In genomic region chr14:24213866-24214652, GRCh38 we compare ENCODE assay signal across 8 cellular contexts. TPM values are rescaled to one million over a fixed set of nuclear protein-coding genes. Genes with fewer than 3 reads are reported as not detected.
DNase-seq lines count a peak whose midpoint lies in the region; ATAC-seq, FAIRE-seq and TF ChIP-seq lines count a peak whose summit lies in the region.

No MANE protein-coding gene starts in this region.

- peaks cover 51% of the 10 kb centered on the region for H3K4me1 Mint-ChIP-seq in activated naive CD4-positive, alpha-beta T cell treated with anti-CD3 and anti-CD28 coated beads for 36 hours (ENCODE audit: low read depth)

- no peaks in the 10 kb centered on the region for H3K27me3 ChIP-seq in K562 (ENCODE audit: control insufficient read depth in 2 of 2, insufficient read depth in 2 of 2, low read length in 2 of 2)
- no peaks in the 10 kb centered on the region for H3K27me3 ChIP-seq in right lobe of liver
- no peaks in the 10 kb centered on the region for H3K27me3 ChIP-seq in tibial nerve

- no peaks in the 10 kb centered on the region for H3K9me1 ChIP-seq in K562 (ENCODE audit: control insufficient read depth, insufficient read depth, low read length)

- peaks cover 27% of the 10 kb centered on the region for H3K36me3 Mint-ChIP-seq in activated naive CD4-positive, alpha-beta T cell treated with anti-CD3 and anti-CD28 coated beads for 36 hours (ENCODE audit: low read depth)

- peaks cover 26% of the 10 kb centered on the region for H3K79me2 ChIP-seq in K562 (ENCODE audit: control insufficient read depth, insufficient read depth, low read length)

- no peak for FAIRE-seq in K562 (lab: Jason Lieb, UNC)
- no peak for FAIRE-seq in GM12892 (lab: Jason Lieb, UNC)

- intact Hi-C loops in activated naive CD4-positive, alpha-beta T cell treated with anti-CD3 and anti-CD28 coated beads for 36 hours (cut with micrococcal nuclease), result loop anchor here (1.0 to 10.0 kb wide), 13 partner anchors 18 to 461 kb away; partner anchors contain the start of genes DCAF11, DHRS1, EMC9 and GMPR2
- intact Hi-C loops in K562 (cut with micrococcal nuclease) (no loop called here), right lobe of liver (cut with DNase I) (no loop called here)

- H3K27ac Mint-ChIP-seq in activated naive CD4-positive, alpha-beta T cell treated with anti-CD3 and anti-CD28 coated beads for 36 hours, result peak overlapping the region; percentile 96

- TF ChIP-seq CTCF in K562 (IDR thresholded peaks at IDR 0.05 in 2 of 3, conservative IDR thresholded peaks at IDR 0.05 in 1 of 3; ENCODE audit: insufficient read depth in 2 of 3, low read depth in 1 of 3, low read length in 3 of 3) (no peak), right lobe of liver (IDR thresholded peaks at IDR 0.05) (no peak), tibial nerve (IDR thresholded peaks at IDR 0.05) (no peak)

- H3K27ac ChIP-seq in K562 (ENCODE audit: extremely low read depth, low read depth, low read length), result peak overlapping the region; percentile 98
- H3K27ac ChIP-seq in right lobe of liver, result peak overlapping the region; percentile 73 to 94 (median 78)
- H3K27ac ChIP-seq in tibial nerve, result peak overlapping the region; percentile 79 to 98 (median 94)

- ATAC-seq in K562, result no peak
- no peak for ATAC-seq in right lobe of liver

- H3K4me2 ChIP-seq in K562 (ENCODE audit: insufficient read depth, low read length), result peak overlapping the region; percentile 94

- peak overlapping the region; percentile 92 for H3K4me3 Mint-ChIP-seq in activated naive CD4-positive, alpha-beta T cell treated with anti-CD3 and anti-CD28 coated beads for 36 hours

- no peaks in the 10 kb centered on the region for H3K9me3 Mint-ChIP-seq in activated naive CD4-positive, alpha-beta T cell treated with anti-CD3 and anti-CD28 coated beads for 36 hours

- no peak for TF ChIP-seq EP300 in K562 (IDR thresholded peaks at IDR 0.05; ENCODE audit: low read length)
- no peak for TF ChIP-seq EP300 in tibial nerve (IDR thresholded peaks at IDR 0.05)

- H3K36me3 ChIP-seq in K562 (ENCODE audit: control insufficient read depth, insufficient read depth, low read length), result peaks cover 40% of the 10 kb centered on the region; the same call in 2 of the 3 replicates
- peaks cover 0 to 29% (median 2%) of the 10 kb centered on the region in 4 donors for H3K36me3 ChIP-seq in right lobe of liver
- peaks cover 0 to 41% (median 15%) of the 10 kb centered on the region in 3 donors for H3K36me3 ChIP-seq in tibial nerve

- BruUV-seq in K562 (replicated peaks; lab: Mats Ljungman, UMichigan), result TSS peak; percentile 96

- 46% methylated on average over 7 of the region's 7 CpGs for WGBS in K562 (ENCODE audit: insufficient coverage, low coverage, missing lambda C conversion rate)
- 86% methylated on average over 7 of the region's 7 CpGs for WGBS in right lobe of liver (ENCODE audit: insufficient coverage, low coverage, low lambda C conversion rate, missing lambda C conversion rate)
- WGBS in tibial nerve, 2 donors, result 92% methylated on average over 7 of the region's 7 CpGs

- peak overlapping the region; percentile 94 for H2AFZ ChIP-seq in K562 (ENCODE audit: low read depth, low read length)

- no peak for TF ChIP-seq RAD21 in K562 (CRISPR knock-in tag; conservative IDR thresholded peaks at IDR 0.05 in 1 of 2, IDR thresholded peaks at IDR 0.05 in 1 of 2)

- no peaks in the 10 kb centered on the region for H3K27me3 Mint-ChIP-seq in activated naive CD4-positive, alpha-beta T cell treated with anti-CD3 and anti-CD28 coated beads for 36 hours (ENCODE audit: low read depth)

- DNase-seq in activated naive CD4-positive, alpha-beta T cell treated with anti-CD3 and anti-CD28 coated beads for 36 hours, result no peak
- DNase-seq in activated naive CD4-positive, alpha-beta T cell treated with anti-CD3 and anti-CD28 coated beads, Interleukin-2, amount 50 U/mL, for 16 hours, result no peak
- DNase-seq in K562 (ENCODE audit: extremely low read depth in 1 of 4, low spot score in 3 of 4), result no peak
- no peak for DNase-seq in right lobe of liver
- DNase-seq in tibial nerve (ENCODE audit: low spot score in 2 of 2), result no peak
- no peak for DNase-seq in GM12892 (ENCODE audit: insufficient read length)
- DNase-seq in NCI-H510A treated with DMSO at 0.1 percent for 48 hours (lab: John Stamatoyannopoulos, UW), result no peak
- DNase-seq in AG08395 (ENCODE audit: low spot score), result no peak

- in situ Hi-C loops in K562 (cut with MboI), result no loop called here

- CTCF ChIA-PET in activated naive CD4-positive, alpha-beta T cell treated with anti-CD3 and anti-CD28 coated beads for 36 hours (lab: Charles Lee), result interaction anchor here (0.6 to 6.8 kb wide), 12 partner anchors 10 to 570 kb away, joined by 3 to 64 read pairs (median 5); partner anchors contain the start of genes CIDEB, IRF9, LTB4R2 and TINF2
- CTCF ChIA-PET in K562 (lab: Yijun Ruan, JAX; ENCODE audit: low intra/inter-chr PET ratio), result no interaction called here

- TF ChIP-seq POLR2A in K562 (conservative IDR thresholded peaks at IDR 0.05), result no peak
- TF ChIP-seq POLR2A in right lobe of liver (IDR thresholded peaks at IDR 0.05), result no peak
- TF ChIP-seq POLR2A in tibial nerve (IDR thresholded peaks at IDR 0.05), result no peak
- no peak for TF ChIP-seq POLR2A in GM12892 (IDR thresholded peaks at IDR 0.05; ENCODE audit: low read depth, low read length)

- H3K4me1 ChIP-seq in K562 (replicated peaks in 1 of 2; ENCODE audit: control insufficient read depth in 2 of 2, insufficient read depth in 2 of 2, low read length in 2 of 2), result peaks cover 4 to 11% of the 10 kb centered on the region in 2 experiments; a peak in 4 of 5 replicates
- peaks cover 0 to 5% (median 1%) of the 10 kb centered on the region in 4 donors for H3K4me1 ChIP-seq in right lobe of liver
- peaks cover 0 to 41% (median 25%) of the 10 kb centered on the region in 4 donors for H3K4me1 ChIP-seq in tibial nerve

- H3K4me3 ChIP-seq in K562 (peak overlapping the region; percentile 85), right lobe of liver (peak overlapping the region in 1 of 3 donors; percentile 67), tibial nerve (peak overlapping the region; percentile 55 to 89 (median 70))

- POLR2A ChIA-PET in K562 (lab: Yijun Ruan, JAX), result interaction anchor here (0.5 to 3.6 kb wide), 12 partner anchors 10 to 279 kb away, joined by 3 to 21 read pairs (median 3); partner anchors contain the start of genes CIDEB, DCAF11 and TM9SF1

- peak overlapping the region; percentile 95 to 96; a peak in 3 of 4 replicates for H3K9ac ChIP-seq in K562 (ENCODE audit: insufficient read depth in 1 of 2, low read depth in 2 of 2, low read length in 2 of 2)

- H3K9me3 ChIP-seq in K562 (replicated peaks; ENCODE audit: control insufficient read depth, insufficient read depth, low read depth, low read length) (no peaks in the 10 kb centered on the region), right lobe of liver (no peaks in the 10 kb centered on the region), tibial nerve (no peaks in the 10 kb centered on the region)

- H4K20me1 ChIP-seq in K562 (replicated peaks; ENCODE audit: control insufficient read depth, insufficient read depth, low read length), result no peaks in the 10 kb centered on the region

RNA-seq across cellular contexts. Expression of gene CHMP4A, which starts 0.8 kb away (rescaled TPM):
- total RNA-seq in activated naive CD4-positive, alpha-beta T cell treated with anti-CD3 and anti-CD28 coated beads for 36 hours, result 10 to 100 TPM; 65.2 to 66.5 TPM
- 40.8 and 43.4 TPM in 2 replicates for total RNA-seq in K562 (2011; cell fraction: chromatin; rRNA removed; ENCODE audit: low replicate concordance)
- total RNA-seq in K562 (2011; cell fraction: nucleolus; rRNA removed), result 10.3 and 14.2 TPM in 2 replicates
- total RNA-seq in K562 (2011; cell fraction: nucleoplasm; rRNA removed), result 21.1 and 24.1 TPM in 2 replicates
- 52.5 and 52.7 TPM in 2 replicates for total RNA-seq in K562 (2014; rRNA removed)
- total RNA-seq in K562 (2014; rRNA removed; fragmentation: Illumina TruSeq; extraction: Trizol), result 37.6 and 41.5 TPM in 2 replicates
- total RNA-seq in K562 (2015; rRNA removed; fragmentation: Illumina TruSeq; extraction: Trizol), result 37.2 and 38.7 TPM in 2 replicates
- total RNA-seq in K562 (2021), result 25.7 and 28.8 TPM in 2 replicates
- polyA plus RNA-seq in K562 (2011; rRNA removed), result 36.1 and 50.5 TPM in 2 replicates
- polyA plus RNA-seq in K562 (2011; cell fraction: cytosol; rRNA removed), result 25.1 and 73.5 TPM in 2 replicates
- 14.6 and 17.5 TPM in 2 replicates for polyA plus RNA-seq in K562 (2011; cell fraction: nucleus; rRNA removed)
- 67.8 and 71.0 TPM in 2 replicates for polyA plus RNA-seq in K562 (2012)
- polyA plus RNA-seq in K562 (2014; fragmentation: Illumina TruSeq; extraction: Trizol), result 77.2 and 88.9 TPM in 2 replicates
- polyA plus RNA-seq in K562 (2014; fragmentation: Nextera tagmentation; extraction: Ambion mirVana), result 100 to 1,000 TPM in 1 of 2 experiments, 10 to 100 TPM in 1; 91.4 to 104 TPM
- 77.0 and 84.5 TPM in 2 replicates for polyA plus RNA-seq in K562 (2014; rRNA removed)
- polyA minus RNA-seq in K562 (2011; rRNA and poly(A)+ RNA removed), result 53.3 and 63.0 TPM in 2 replicates
- polyA minus RNA-seq in K562 (2011; cell fraction: cytosol; rRNA and poly(A)+ RNA removed), result 10.3 TPM in 2 replicates
- polyA minus RNA-seq in K562 (2011; cell fraction: nucleus; rRNA and poly(A)+ RNA removed), result 3.5 and 7.1 TPM in 2 replicates
- 10 to 100 TPM; 11.9 to 28.9 (median 17.1) TPM for total RNA-seq in right lobe of liver
- 100 to 1,000 TPM in 1 of 4 donors, 10 to 100 TPM in 3; 43.9 to 118 (median 82.1) TPM for total RNA-seq in tibial nerve
- polyA plus RNA-seq in GM12892 (2012; ENCODE audit: missing spikeins), result 101 TPM

RNA-seq across cellular contexts. Expression of gene MDP1, which starts 1.8 kb away (rescaled TPM):
- 10 to 100 TPM; 10.2 to 13.6 TPM for total RNA-seq in activated naive CD4-positive, alpha-beta T cell treated with anti-CD3 and anti-CD28 coated beads for 36 hours
- total RNA-seq in K562 (2011; cell fraction: chromatin; rRNA removed; ENCODE audit: low replicate concordance), result 3.0 and 11.2 TPM in 2 replicates
- total RNA-seq in K562 (2011; cell fraction: nucleolus; rRNA removed), result 8.7 and 9.2 TPM in 2 replicates
- 3.9 and 5.9 TPM in 2 replicates for total RNA-seq in K562 (2011; cell fraction: nucleoplasm; rRNA removed)
- total RNA-seq in K562 (2014; rRNA removed) (2.7 and 6.8 TPM in 2 replicates), K562 (2014; rRNA removed; fragmentation: Illumina TruSeq; extraction: Trizol) (8.9 and 11.0 TPM in 2 replicates), K562 (2015; rRNA removed; fragmentation: Illumina TruSeq; extraction: Trizol) (7.8 and 8.5 TPM in 2 replicates), K562 (2021) (10.5 and 11.0 TPM in 2 replicates), right lobe of liver (1 to 10 TPM; 3.7 to 6.3 (median 4.9) TPM), tibial nerve (10 to 100 TPM; 16.5 to 48.3 (median 28.9) TPM)
- polyA plus RNA-seq in K562 (2011; rRNA removed) (11.6 and 12.6 TPM in 2 replicates), K562 (2014; fragmentation: Illumina TruSeq; extraction: Trizol) (9.1 and 10.1 TPM in 2 replicates), K562 (2014; fragmentation: Nextera tagmentation; extraction: Ambion mirVana) (10 to 100 TPM; 27.2 to 29.6 TPM), K562 (2014; rRNA removed) (11.9 and 15.3 TPM in 2 replicates)
- 9.7 and 12.9 TPM in 2 replicates for polyA plus RNA-seq in K562 (2011; cell fraction: cytosol; rRNA removed)
- polyA plus RNA-seq in K562 (2011; cell fraction: nucleus; rRNA removed), result 12.8 and 15.2 TPM in 2 replicates
- 9.3 and 11.2 TPM in 2 replicates for polyA plus RNA-seq in K562 (2012)
- polyA minus RNA-seq in K562 (2011; rRNA and poly(A)+ RNA removed), result 1.8 and 4.2 TPM in 2 replicates
- polyA minus RNA-seq in K562 (2011; cell fraction: cytosol; rRNA and poly(A)+ RNA removed), result 1.7 and 3.4 TPM in 2 replicates
- 5.8 and 6.0 TPM in 2 replicates for polyA minus RNA-seq in K562 (2011; cell fraction: nucleus; rRNA and poly(A)+ RNA removed)
- polyA plus RNA-seq in GM12892 (2012; ENCODE audit: missing spikeins), result 16.0 TPM

RNA-seq across cellular contexts. Expression of gene TSSK4, which starts 8.6 kb away (rescaled TPM):
- not detected for total RNA-seq in activated naive CD4-positive, alpha-beta T cell treated with anti-CD3 and anti-CD28 coated beads for 36 hours
- 0.40 and 1.6 TPM in 2 replicates for total RNA-seq in K562 (2011; cell fraction: chromatin; rRNA removed; ENCODE audit: low replicate concordance)
- total RNA-seq in K562 (2011; cell fraction: nucleolus; rRNA removed), result 0.26 and 1.7 TPM in 2 replicates
- 1.6 and 3.0 TPM in 2 replicates for total RNA-seq in K562 (2011; cell fraction: nucleoplasm; rRNA removed)
- total RNA-seq in K562 (2014; rRNA removed) (not detected in 2 replicates), K562 (2014; rRNA removed; fragmentation: Illumina TruSeq; extraction: Trizol) (not detected in 2 replicates), K562 (2015; rRNA removed; fragmentation: Illumina TruSeq; extraction: Trizol) (0.15 TPM in 1 of 2 replicates, not detected in the other), K562 (2021) (not detected in 2 replicates), right lobe of liver (under 1 TPM in 2 of 6 experiments, not detected in 4; 0.29 TPM), tibial nerve (not detected)
- polyA plus RNA-seq in K562 (2011; rRNA removed) (not detected in 2 replicates), K562 (2014; fragmentation: Illumina TruSeq; extraction: Trizol) (not detected in 2 replicates), K562 (2014; fragmentation: Nextera tagmentation; extraction: Ambion mirVana) (under 1 TPM; 0.07 to 0.14 TPM), K562 (2014; rRNA removed) (not detected in 2 replicates)
- polyA plus RNA-seq in K562 (2011; cell fraction: cytosol; rRNA removed), result 0.04 TPM in 1 of 2 replicates, not detected in the other
- 0.14 and 0.35 TPM in 2 replicates for polyA plus RNA-seq in K562 (2011; cell fraction: nucleus; rRNA removed)
- polyA plus RNA-seq in K562 (2012), result 1.7 and 2.2 TPM in 2 replicates
- polyA minus RNA-seq in K562 (2011; rRNA and poly(A)+ RNA removed), result 0.27 and 0.95 TPM in 2 replicates
- not detected in 2 replicates for polyA minus RNA-seq in K562 (2011; cell fraction: cytosol; rRNA and poly(A)+ RNA removed)
- polyA minus RNA-seq in K562 (2011; cell fraction: nucleus; rRNA and poly(A)+ RNA removed), result 0.54 and 0.67 TPM in 2 replicates
- polyA plus RNA-seq in GM12892 (2012; ENCODE audit: missing spikeins), result 3.8 TPM

RNA-seq across cellular contexts. Expression of gene NEDD8, which starts 18.1 kb away (rescaled TPM):
- 100 to 1,000 TPM; 172 to 196 TPM for total RNA-seq in activated naive CD4-positive, alpha-beta T cell treated with anti-CD3 and anti-CD28 coated beads for 36 hours
- total RNA-seq in K562 (2011; cell fraction: chromatin; rRNA removed; ENCODE audit: low replicate concordance), result 34.2 and 38.9 TPM in 2 replicates
- 33.3 and 34.2 TPM in 2 replicates for total RNA-seq in K562 (2011; cell fraction: nucleolus; rRNA removed)
- 51.0 and 88.3 TPM in 2 replicates for total RNA-seq in K562 (2011; cell fraction: nucleoplasm; rRNA removed)
- 219 and 275 TPM in 2 replicates for total RNA-seq in K562 (2014; rRNA removed)
- 260 and 291 TPM in 2 replicates for total RNA-seq in K562 (2014; rRNA removed; fragmentation: Illumina TruSeq; extraction: Trizol)
- total RNA-seq in K562 (2015; rRNA removed; fragmentation: Illumina TruSeq; extraction: Trizol), result 235 and 243 TPM in 2 replicates
- total RNA-seq in K562 (2021), result 139 and 142 TPM in 2 replicates
- 218 and 229 TPM in 2 replicates for polyA plus RNA-seq in K562 (2011; rRNA removed)
- 163 and 225 TPM in 2 replicates for polyA plus RNA-seq in K562 (2011; cell fraction: cytosol; rRNA removed)
- polyA plus RNA-seq in K562 (2011; cell fraction: nucleus; rRNA removed), result 74.2 and 117 TPM in 2 replicates
- 143 and 265 TPM in 2 replicates for polyA plus RNA-seq in K562 (2012)
- 225 and 233 TPM in 2 replicates for polyA plus RNA-seq in K562 (2014; fragmentation: Illumina TruSeq; extraction: Trizol)
- polyA plus RNA-seq in K562 (2014; fragmentation: Nextera tagmentation; extraction: Ambion mirVana), result 100 to 1,000 TPM; 628 to 691 TPM
- polyA plus RNA-seq in K562 (2014; rRNA removed), result 328 and 342 TPM in 2 replicates
- polyA minus RNA-seq in K562 (2011; rRNA and poly(A)+ RNA removed), result 115 and 124 TPM in 2 replicates
- polyA minus RNA-seq in K562 (2011; cell fraction: cytosol; rRNA and poly(A)+ RNA removed), result 27.9 and 42.0 TPM in 2 replicates
- polyA minus RNA-seq in K562 (2011; cell fraction: nucleus; rRNA and poly(A)+ RNA removed), result 14.8 and 24.7 TPM in 2 replicates
- total RNA-seq in right lobe of liver, result 10 to 100 TPM; 60.0 to 72.9 (median 68.7) TPM
- 100 to 1,000 TPM in 2 of 4 donors, 10 to 100 TPM in 2; 68.6 to 109 (median 98.3) TPM for total RNA-seq in tibial nerve
- polyA plus RNA-seq in GM12892 (2012; ENCODE audit: missing spikeins), result 297 TPM

RNA-seq across cellular contexts. Expression of gene GMPR2, which starts 18.7 kb away (rescaled TPM):
- 10 to 100 TPM; 60.5 to 63.7 TPM for total RNA-seq in activated naive CD4-positive, alpha-beta T cell treated with anti-CD3 and anti-CD28 coated beads for 36 hours
- 55.4 and 58.6 TPM in 2 replicates for total RNA-seq in K562 (2011; cell fraction: chromatin; rRNA removed; ENCODE audit: low replicate concordance)
- 42.4 and 43.9 TPM in 2 replicates for total RNA-seq in K562 (2011; cell fraction: nucleolus; rRNA removed)
- 34.0 and 44.4 TPM in 2 replicates for total RNA-seq in K562 (2011; cell fraction: nucleoplasm; rRNA removed)
- total RNA-seq in K562 (2014; rRNA removed), result 37.9 and 40.0 TPM in 2 replicates
- total RNA-seq in K562 (2014; rRNA removed; fragmentation: Illumina TruSeq; extraction: Trizol), result 35.9 and 38.7 TPM in 2 replicates
- 29.0 and 30.5 TPM in 2 replicates for total RNA-seq in K562 (2015; rRNA removed; fragmentation: Illumina TruSeq; extraction: Trizol)
- 32.6 and 35.2 TPM in 2 replicates for total RNA-seq in K562 (2021)
- polyA plus RNA-seq in K562 (2011; rRNA removed), result 36.3 and 44.1 TPM in 2 replicates
- 24.1 and 39.4 TPM in 2 replicates for polyA plus RNA-seq in K562 (2011; cell fraction: cytosol; rRNA removed)
- 124 and 126 TPM in 2 replicates for polyA plus RNA-seq in K562 (2011; cell fraction: nucleus; rRNA removed)
- polyA plus RNA-seq in K562 (2012), result 44.7 and 62.7 TPM in 2 replicates
- 38.8 and 40.5 TPM in 2 replicates for polyA plus RNA-seq in K562 (2014; fragmentation: Illumina TruSeq; extraction: Trizol)
- 10 to 100 TPM; 40.0 to 67.4 TPM for polyA plus RNA-seq in K562 (2014; fragmentation: Nextera tagmentation; extraction: Ambion mirVana)
- polyA plus RNA-seq in K562 (2014; rRNA removed), result 26.4 and 28.4 TPM in 2 replicates
- 28.0 and 29.2 TPM in 2 replicates for polyA minus RNA-seq in K562 (2011; rRNA and poly(A)+ RNA removed)
- polyA minus RNA-seq in K562 (2011; cell fraction: cytosol; rRNA and poly(A)+ RNA removed), result 17.1 and 18.0 TPM in 2 replicates
- 26.5 and 46.5 TPM in 2 replicates for polyA minus RNA-seq in K562 (2011; cell fraction: nucleus; rRNA and poly(A)+ RNA removed)
- 10 to 100 TPM; 26.2 to 40.2 (median 34.2) TPM for total RNA-seq in right lobe of liver
- 10 to 100 TPM; 46.5 to 63.4 (median 57.2) TPM for total RNA-seq in tibial nerve
- polyA plus RNA-seq in GM12892 (2012; ENCODE audit: missing spikeins), result 60.0 TPM
